In the genomic region with DNA sequence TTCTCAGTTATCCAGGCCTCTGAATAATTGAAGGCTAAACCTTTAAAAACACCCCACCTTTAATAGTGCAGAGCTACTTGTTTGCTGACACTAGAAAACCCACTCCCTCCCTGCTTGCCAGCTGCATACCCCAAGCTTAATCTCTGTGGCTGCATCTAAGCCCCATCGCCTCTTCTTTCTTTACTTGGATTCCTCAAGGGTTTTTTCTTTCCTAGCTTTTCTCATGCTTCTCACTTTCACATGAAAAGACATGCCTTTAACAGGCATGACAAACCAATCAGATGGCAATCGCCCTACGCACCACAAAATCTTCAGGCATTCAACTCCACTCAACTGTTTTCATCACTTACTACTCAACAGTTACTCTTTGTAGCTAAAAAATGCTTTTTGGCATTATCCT, we compare ENCODE assay signal across 20 cellular contexts.
"Had no signal": no experiment of that assay in that cellular context is flagged by ENCODE, and none has a peak within 500 bp of the region (broad histone marks: within the 10 kb centered on the region; RNA-seq: fewer than 3 reads in every experiment).

No MANE protein-coding gene starts in this region.

- FAIRE-seq: frontal cortex, keratinocyte had no signal

- ATAC-seq: left ventricle myocardium superior; lower lobe of right lung; naive thymus-derived CD8-positive, alpha-beta T cell; right lobe of liver had no signal

- H3K4me1 ChIP-seq: lower lobe of right lung, parathyroid adenoma, stomach, thyroid gland, vagina had no signal

- H3K9me3 ChIP-seq: lower lobe of right lung, right lobe of liver, stomach, thyroid gland, vagina had no signal

- H3K36me3 ChIP-seq: right lobe of liver, thyroid gland had no signal

- H3K27me3 ChIP-seq: right lobe of liver, stomach, thyroid gland, vagina had no signal

- H3K79me2 ChIP-seq: parathyroid adenoma had no signal

- DNase-seq: dermis blood vessel endothelial cell; effector CD4-positive, alpha-beta T cell; left ventricle myocardium superior; lower lobe of right lung; naive thymus-derived CD8-positive, alpha-beta T cell; right lobe of liver; stimulated activated CD4-positive, alpha-beta T cell treated with anti-CD3 and anti-CD28 coated beads, Interleukin-12 subunit alpha, Interleukin-12 subunit beta, amount 100 ng/mL, for 4 hours; stimulated activated CD4-positive, alpha-beta T cell treated with anti-CD3 and anti-CD28 coated beads, Interleukin-1b, Interleukin-23, amount 100 ng/mL, for 48 hours; stimulated activated CD4-positive, alpha-beta T cell treated with anti-CD3 and anti-CD28 coated beads, Interleukin-4, amount 100 ng/mL, for 1 hour; stimulated activated CD8-positive, alpha-beta memory T cell treated with anti-CD3 and anti-CD28 coated beads, Interleukin-4, amount 100 ng/mL, for 48 hours; stimulated activated naive CD4-positive, alpha-beta T cell treated with Interleukin-2 at 50 U/mL for 16 hours; stomach; thyroid gland; trophoblast cell had no signal

- H3K4me3 ChIP-seq: coronary artery, lower lobe of right lung, right lobe of liver, smooth muscle cell, stomach, thyroid gland, vagina had no signal

- H2AFZ ChIP-seq: parathyroid adenoma had no signal

- H3K4me2 ChIP-seq: smooth muscle cell had no signal

- H3K9ac ChIP-seq: parathyroid adenoma had no signal

- H3K27ac ChIP-seq: coronary artery, lower lobe of right lung, parathyroid adenoma, right lobe of liver, stomach, thyroid gland, vagina had no signal
